In the genomic region with DNA sequence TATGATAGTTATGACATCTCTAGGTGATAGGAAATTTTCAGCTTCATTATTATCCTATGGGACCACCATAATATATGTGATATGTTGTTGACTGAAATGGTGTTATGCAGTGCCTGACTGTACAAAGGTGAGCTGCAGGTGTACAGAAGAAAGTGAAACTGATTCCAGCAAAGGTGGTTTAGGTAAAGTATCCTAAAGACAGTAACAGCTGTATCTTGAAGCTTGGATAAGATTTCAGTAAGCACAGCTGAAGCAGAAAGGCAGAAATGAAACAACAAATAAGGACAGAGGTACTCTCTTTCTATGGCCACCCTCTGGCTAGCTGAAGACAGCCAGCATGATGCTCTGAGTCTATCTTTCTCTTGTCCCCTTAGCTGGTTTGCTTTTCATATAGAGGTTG, we compare ENCODE assay signal across 15 cellular contexts.
"Had no signal": no experiment of that assay in that cellular context is flagged by ENCODE, and none has a peak within 500 bp of the region (broad histone marks: within the 10 kb centered on the region; RNA-seq: fewer than 3 reads in every experiment).

No MANE protein-coding gene starts in this region.

- ATAC-seq: psoas muscle, right lobe of liver had no signal

- H3K27ac Mint-ChIP-seq: brain, memory B cell had no signal

- H3K4me1 Mint-ChIP-seq: brain, memory B cell had no signal

- DNase-seq: activated CD4-positive, CD25-positive, alpha-beta regulatory T cell; activated T-cell treated with anti-CD3 and anti-CD28 coated beads for 4 hours; anterior cingulate cortex; dorsolateral prefrontal cortex; foreskin fibroblast; ovary; psoas muscle; right lobe of liver; stimulated activated CD4-positive, alpha-beta T cell treated with anti-CD3 and anti-CD28 coated beads, Interleukin-4, amount 100 ng/mL, for 1 hour; trophoblast cell had no signal

- H3K4me3 Mint-ChIP-seq: brain, memory B cell had no signal

- FAIRE-seq: colon had no signal

- H3K36me3 Mint-ChIP-seq: brain had no signal

- H3K27me3 Mint-ChIP-seq: activated CD4-positive, alpha-beta T cell treated with anti-CD3 and anti-CD28 coated beads, Interleukin-2, amount 10 ng/mL, durations not matched to agents 24 days and 14 days; memory B cell; stimulated activated naive CD8-positive, alpha-beta T cell treated with anti-CD3 and anti-CD28 coated beads, Interleukin-15, amount 100 ng/mL, for 72 hours had no signal
